In genomic region chr10:29555746-29556481, GRCh38 we compare ENCODE assay signal across 12 cellular contexts.
A peak's percentile ranks its signal among the peaks of the same experiment; 100 is the strongest.
DNase-seq lines count a peak whose midpoint lies in the region; ATAC-seq and TF ChIP-seq lines count a peak whose summit lies in the region.
"Had no signal": no experiment of that assay in that cellular context is flagged by ENCODE, and none has a peak within 500 bp of the region (broad histone marks: within the 10 kb centered on the region; RNA-seq: fewer than 3 reads in every experiment).

No MANE protein-coding gene starts in this region.

- peak overlapping the region; percentile 92 for H3K27ac Mint-ChIP-seq in neural progenitor cell
- H3K27ac Mint-ChIP-seq in CD4-positive, alpha-beta T cell = no peak overlapping the region

- peaks cover 2% of the 10 kb centered on the region for H3K27me3 Mint-ChIP-seq in neural progenitor cell (ENCODE audit: insufficient read depth, low read depth)
- H3K27me3 Mint-ChIP-seq in CD4-positive, alpha-beta T cell = no peaks in the 10 kb centered on the region

- POLR2A ChIA-PET in BJ (lab: Charles Lee) (no interaction called here), PC-3 (lab: Charles Lee; ENCODE audit: unreplicated experiment) (interaction anchor here (0.5 kb wide), 1 partner anchor 16 kb away, joined by 4 read pairs; no protein-coding TSS in a partner anchor)
- POLR2A ChIA-PET in CD4-positive, alpha-beta T cell (lab: Charles Lee) = no interaction called here

- no peak overlapping the region for H3K4me3 ChIP-seq in BJ (ENCODE audit: low read depth, low read length)
- peak overlapping the region; percentile 48 for H3K4me3 ChIP-seq in PC-3 (ENCODE audit: low read length)
- H3K4me3 ChIP-seq in fibroblast of mammary gland (ENCODE audit: control insufficient read depth, low read depth, low read length) = no peak overlapping the region
- no peak overlapping the region for H3K4me3 ChIP-seq in neural progenitor cell
- H3K4me3 ChIP-seq: upper lobe of left lung had no signal

- H3K4me1 ChIP-seq in PC-3 (ENCODE audit: insufficient read depth, low read length) = peaks cover 24% of the 10 kb centered on the region
- H3K4me1 ChIP-seq in neural progenitor cell = peaks cover 25% of the 10 kb centered on the region
- H3K4me1 ChIP-seq: upper lobe of left lung had no signal

- ATAC-seq in PC-3 (peak; percentile 90), GM19351 (IDR thresholded peaks at IDR 0.05; ENCODE audit: unreplicated experiment) (no peak)
- ATAC-seq in CD4-positive, alpha-beta T cell (ENCODE audit: poor library complexity) = no peak

- BruUV-seq in PC-3 (replicated peaks; lab: Mats Ljungman, UMichigan) = no TSS peak

- peaks cover 10% of the 10 kb centered on the region for H3K36me3 Mint-ChIP-seq in neural progenitor cell
- H3K36me3 Mint-ChIP-seq in CD4-positive, alpha-beta T cell (ENCODE audit: low read depth) = peaks cover 53% of the 10 kb centered on the region

- CTCF ChIA-PET in BJ (lab: Yijun Ruan, JAX) (interaction anchor here (1.6 to 5.3 kb wide), 4 partner anchors 15 to 303 kb away, joined by 4 to 19 read pairs (median 6); no protein-coding TSS in a partner anchor), PC-3 (lab: Charles Lee) (interaction anchor here (0.6 to 0.8 kb wide), 2 partner anchors 43 to 126 kb away, joined by 3 read pairs; no protein-coding TSS in a partner anchor)
- CTCF ChIA-PET in CD4-positive, alpha-beta T cell (lab: Charles Lee) = no interaction called here

- H3F3A ChIP-seq in PC-3 (ENCODE audit: low read length, unreplicated experiment) = peaks cover 10% of the 10 kb centered on the region
- H3F3A ChIP-seq in neural progenitor cell (ENCODE audit: low read depth) = peaks cover 33% of the 10 kb centered on the region

- intact Hi-C loops in PC-3 (cut with micrococcal nuclease) = no loop called here
- intact Hi-C loops in CD4-positive, alpha-beta T cell (cut with DNase I, micrococcal nuclease) = no loop called here

- H3K9me3 ChIP-seq in PC-3 (ENCODE audit: low read length) (no peaks in the 10 kb centered on the region), neural progenitor cell (ENCODE audit: low read depth) (no peaks in the 10 kb centered on the region)
- no peaks in the 10 kb centered on the region for H3K9me3 ChIP-seq in CD4-positive, alpha-beta T cell (ENCODE audit: control insufficient read depth, low read length)
- H3K9me3 ChIP-seq: upper lobe of left lung had no signal

- H3K4me1 Mint-ChIP-seq in neural progenitor cell = peaks cover 28% of the 10 kb centered on the region
- no peaks in the 10 kb centered on the region for H3K4me1 Mint-ChIP-seq in CD4-positive, alpha-beta T cell (ENCODE audit: low read depth)

- H3K4me2 ChIP-seq in PC-3 (ENCODE audit: low read length) (peak overlapping the region; percentile 82), neural progenitor cell (peak overlapping the region; percentile 64)

- H3K9me2 ChIP-seq in PC-3 (replicated peaks; ENCODE audit: low read length) = no peaks in the 10 kb centered on the region

- H3K9ac ChIP-seq in PC-3 (ENCODE audit: low read length) = peak overlapping the region; percentile 78
- H3K9ac ChIP-seq in neural progenitor cell = no peak overlapping the region

- H3K9me3 Mint-ChIP-seq in neural progenitor cell = no peaks in the 10 kb centered on the region
- H3K9me3 Mint-ChIP-seq in CD4-positive, alpha-beta T cell = no peaks in the 10 kb centered on the region

- TF ChIP-seq CTCF in BJ (IDR thresholded peaks at IDR 0.05; ENCODE audit: insufficient read depth, low read depth, low read length) = no peak
- TF ChIP-seq CTCF in PC-3 (conservative IDR thresholded peaks at IDR 0.05; ENCODE audit: low read depth, low read length) = no peak
- no peak for TF ChIP-seq CTCF in fibroblast of mammary gland (conservative IDR thresholded peaks at IDR 0.05; ENCODE audit: control insufficient read depth, insufficient read depth, low read depth, low read length)
- no peak for TF ChIP-seq CTCF in neural progenitor cell (IDR thresholded peaks at IDR 0.05)
- TF ChIP-seq CTCF in CD4-positive, alpha-beta T cell (IDR thresholded peaks at IDR 0.05) = no peak

- H4K20me1 ChIP-seq in PC-3 (ENCODE audit: low read length) (no peaks in the 10 kb centered on the region), neural progenitor cell (ENCODE audit: low read depth) (peaks cover 8% of the 10 kb centered on the region)

- H2AFZ ChIP-seq in PC-3 (ENCODE audit: low read length) = no peak overlapping the region
- H2AFZ ChIP-seq in neural progenitor cell (replicated peaks) = no peak overlapping the region

- H3K27ac ChIP-seq in PC-3 (ENCODE audit: low read length) (peak overlapping the region; percentile 97), neural progenitor cell (peak overlapping the region; percentile 79)
- H3K27ac ChIP-seq in CD4-positive, alpha-beta T cell (ENCODE audit: low read depth, low read length) = no peak overlapping the region
- H3K27ac ChIP-seq: upper lobe of left lung had no signal

- DNase-seq in BJ (ENCODE audit: low read depth) (peak; percentile 39), PC-3 (peak; percentile 76), fibroblast of mammary gland (ENCODE audit: low read depth) (peak; percentile 84), neural progenitor cell (ENCODE audit: low spot score) (peak; percentile 59), NCI-H2107 (lab: John Stamatoyannopoulos, UW) (no peak), epidermal melanocyte (ENCODE audit: insufficient read length, low spot score) (no peak)
- no peak for DNase-seq in CD4-positive, alpha-beta T cell
- DNase-seq: activated naive CD4-positive, alpha-beta T cell treated with Interleukin-2 at 50 U/mL for 16 hours; NCI-H1694; stimulated activated CD4-positive, alpha-beta T cell treated with anti-CD3 and anti-CD28 coated beads, Interleukin-15, amount 100 ng/mL, for 24 hours; upper lobe of left lung had no signal

- H3K4me3 Mint-ChIP-seq in neural progenitor cell = no peak overlapping the region
- no peak overlapping the region for H3K4me3 Mint-ChIP-seq in CD4-positive, alpha-beta T cell

- H3K79me2 ChIP-seq in PC-3 (ENCODE audit: low read length) (no peaks in the 10 kb centered on the region), neural progenitor cell (ENCODE audit: low read depth) (no peaks in the 10 kb centered on the region)

- H3K36me3 ChIP-seq in BJ (ENCODE audit: control insufficient read depth, insufficient read depth, low read length) (no peaks in the 10 kb centered on the region; the same call in 1 of the 2 replicates), PC-3 (ENCODE audit: low read depth, low read length) (0 out of 2 replicates have a peak, but pooled peaks cover 4% of the 10 kb centered on the region), neural progenitor cell (peaks cover 4% of the 10 kb centered on the region)

- H3K27me3 ChIP-seq in BJ (ENCODE audit: control insufficient read depth, insufficient read depth, low read length) (no peaks in the 10 kb centered on the region), PC-3 (ENCODE audit: low read length) (no peaks in the 10 kb centered on the region), neural progenitor cell (no peaks in the 10 kb centered on the region)
- H3K27me3 ChIP-seq in CD4-positive, alpha-beta T cell (ENCODE audit: control insufficient read depth, insufficient read depth, low read length) = no peaks in the 10 kb centered on the region
- H3K27me3 ChIP-seq: upper lobe of left lung had no signal

Comparison
In these comparisons a context has a peak if more than half of its experiments do, and no peak if none do; other contexts are left out.
1. DNase-seq: peak in BJ (single experiment), PC-3 (single experiment), fibroblast of mammary gland (single experiment) and neural progenitor cell (single experiment); none in NCI-H2107 (single experiment), CD4-positive, alpha-beta T cell (0 of 10) and epidermal melanocyte (single experiment).